In genomic region chr3:3110299-3110630, GRCh38 we compare ENCODE assay signal across 9 cellular contexts. TPM values are rescaled to one million over a fixed set of nuclear protein-coding genes. Genes with fewer than 3 reads are reported as not detected.
A peak's percentile ranks its signal among the peaks of the same experiment; 100 is the strongest.
DNase-seq lines count a peak whose midpoint lies in the region; ATAC-seq and TF ChIP-seq lines count a peak whose summit lies in the region.
"Had no signal": no experiment of that assay in that cellular context is flagged by ENCODE, and none has a peak within 500 bp of the region (broad histone marks: within the 10 kb centered on the region; RNA-seq: fewer than 3 reads in every experiment).

Gene IL5RA (minus strand): TSS chr3:3110374. CDS start chr3:3104984, 5,390 bp downstream.

- ATAC-seq in activated CD8-positive, alpha-beta memory T cell treated with anti-CD3 and anti-CD28 coated beads, Interleukin-2, amount 10 ng/mL, durations not matched to agents 7 days and 5 days: peak; percentile 69
- ATAC-seq in stimulated activated naive CD8-positive, alpha-beta T cell treated with anti-CD3 and anti-CD28 coated beads, Interleukin-15, Interleukin-2, amounts not matched to agents 100 U/mL and 50 U/mL, for 24 hours: peak; percentile 28
- no peak for ATAC-seq in GM19328 (IDR thresholded peaks at IDR 0.05; ENCODE audit: unreplicated experiment)

- H3K9me3 ChIP-seq in HUES6 (ENCODE audit: control insufficient read depth, insufficient read depth, low read depth, low read length): no peaks in the 10 kb centered on the region

- H3K27ac ChIP-seq in HUES6 (ENCODE audit: low read depth, low read length) (no peak within 1 kb of the TSS), coronary artery (no peak within 1 kb of the TSS)

- H3K36me3 ChIP-seq in HUES6 (ENCODE audit: control insufficient read depth, insufficient read depth, low read length): no peaks in the 10 kb centered on the region

- H3K27me3 ChIP-seq in HUES6 (ENCODE audit: control insufficient read depth, insufficient read depth, low read length): no peaks in the 10 kb centered on the region

- CTCF ChIA-PET in activated CD8-positive, alpha-beta memory T cell treated with anti-CD3 and anti-CD28 coated beads, Interleukin-2, amount 10 ng/mL, durations not matched to agents 7 days and 5 days (lab: Charles Lee): no interaction called here

- no peak for TF ChIP-seq CTCF in coronary artery (IDR thresholded peaks at IDR 0.05)

- no peaks in the 10 kb centered on the region for H3K36me3 Mint-ChIP-seq in activated CD8-positive, alpha-beta memory T cell treated with anti-CD3 and anti-CD28 coated beads, Interleukin-2, amount 10 ng/mL, durations not matched to agents 7 days and 5 days
- H3K36me3 Mint-ChIP-seq: immature natural killer cell had no signal

- peak within 1 kb of the TSS; percentile 54 for H3K27ac Mint-ChIP-seq in activated CD8-positive, alpha-beta memory T cell treated with anti-CD3 and anti-CD28 coated beads, Interleukin-2, amount 10 ng/mL, durations not matched to agents 7 days and 5 days

- peaks cover 6% of the 10 kb centered on the region for H3K27me3 Mint-ChIP-seq in activated CD8-positive, alpha-beta memory T cell treated with anti-CD3 and anti-CD28 coated beads, Interleukin-2, amount 10 ng/mL, durations not matched to agents 7 days and 5 days

- H3K4me1 Mint-ChIP-seq in activated CD8-positive, alpha-beta memory T cell treated with anti-CD3 and anti-CD28 coated beads, Interleukin-2, amount 10 ng/mL, durations not matched to agents 7 days and 5 days: peaks cover 25% of the 10 kb centered on the region
- H3K4me1 Mint-ChIP-seq: immature natural killer cell had no signal

- peak within 1 kb of the TSS; percentile 49 for H3K9ac ChIP-seq in HUES6 (ENCODE audit: low read length)

- no peaks in the 10 kb centered on the region for H3K9me3 Mint-ChIP-seq in activated CD8-positive, alpha-beta memory T cell treated with anti-CD3 and anti-CD28 coated beads, Interleukin-2, amount 10 ng/mL, durations not matched to agents 7 days and 5 days (ENCODE audit: low read depth)

- DNase-seq in activated CD8-positive, alpha-beta memory T cell treated with anti-CD3 and anti-CD28 coated beads, Interleukin-2, amount 10 ng/mL, durations not matched to agents 7 days and 5 days: no peak
- DNase-seq in activated CD8-positive, alpha-beta memory T cell treated with anti-CD3 and anti-CD28 coated beads, Interleukin-2, amount 50 U/mL, for 4 hours: no peak
- DNase-seq in coronary artery (ENCODE audit: low spot score) (no peak), NCI-H82 treated with DMSO at 0.1 percent for 48 hours (lab: John Stamatoyannopoulos, UW; ENCODE audit: unreplicated experiment) (no peak), NCI-H187 treated with DMSO at 0.1 percent for 48 hours (lab: John Stamatoyannopoulos, UW) (no peak)
- DNase-seq in stimulated activated naive CD8-positive, alpha-beta T cell treated with anti-CD3 and anti-CD28 coated beads, Interleukin-15, Interleukin-2, amounts not matched to agents 100 U/mL and 50 U/mL, for 24 hours: no peak

- H3K4me3 ChIP-seq in HUES6 (ENCODE audit: low read depth, low read length) (no peak within 1 kb of the TSS), coronary artery (peak within 1 kb of the TSS; percentile 37)

- H3K4me3 Mint-ChIP-seq in activated CD8-positive, alpha-beta memory T cell treated with anti-CD3 and anti-CD28 coated beads, Interleukin-2, amount 10 ng/mL, durations not matched to agents 7 days and 5 days: no peak within 1 kb of the TSS

- peaks cover 16% of the 10 kb centered on the region for H3K4me1 ChIP-seq in HUES6 (ENCODE audit: control insufficient read depth, insufficient read depth, low read length)

RNA-seq across cellular contexts. Expression of gene IL5RA, which starts in this region (rescaled TPM):
- total RNA-seq in activated CD8-positive, alpha-beta memory T cell treated with anti-CD3 and anti-CD28 coated beads, Interleukin-2, amount 10 ng/mL, durations not matched to agents 7 days and 5 days: not detected

Comparison
In these comparisons a context has a peak if more than half of its experiments do, and no peak if none do; other contexts are left out.
1. Peak in ATAC-seq in activated CD8-positive, alpha-beta memory T cell treated with anti-CD3 and anti-CD28 coated beads, Interleukin-2, amount 10 ng/mL, durations not matched to agents 7 days and 5 days; RNA of the gene not detected or under 1 TPM.